ENCODE assay signal across 17 cellular contexts in the genomic region with DNA sequence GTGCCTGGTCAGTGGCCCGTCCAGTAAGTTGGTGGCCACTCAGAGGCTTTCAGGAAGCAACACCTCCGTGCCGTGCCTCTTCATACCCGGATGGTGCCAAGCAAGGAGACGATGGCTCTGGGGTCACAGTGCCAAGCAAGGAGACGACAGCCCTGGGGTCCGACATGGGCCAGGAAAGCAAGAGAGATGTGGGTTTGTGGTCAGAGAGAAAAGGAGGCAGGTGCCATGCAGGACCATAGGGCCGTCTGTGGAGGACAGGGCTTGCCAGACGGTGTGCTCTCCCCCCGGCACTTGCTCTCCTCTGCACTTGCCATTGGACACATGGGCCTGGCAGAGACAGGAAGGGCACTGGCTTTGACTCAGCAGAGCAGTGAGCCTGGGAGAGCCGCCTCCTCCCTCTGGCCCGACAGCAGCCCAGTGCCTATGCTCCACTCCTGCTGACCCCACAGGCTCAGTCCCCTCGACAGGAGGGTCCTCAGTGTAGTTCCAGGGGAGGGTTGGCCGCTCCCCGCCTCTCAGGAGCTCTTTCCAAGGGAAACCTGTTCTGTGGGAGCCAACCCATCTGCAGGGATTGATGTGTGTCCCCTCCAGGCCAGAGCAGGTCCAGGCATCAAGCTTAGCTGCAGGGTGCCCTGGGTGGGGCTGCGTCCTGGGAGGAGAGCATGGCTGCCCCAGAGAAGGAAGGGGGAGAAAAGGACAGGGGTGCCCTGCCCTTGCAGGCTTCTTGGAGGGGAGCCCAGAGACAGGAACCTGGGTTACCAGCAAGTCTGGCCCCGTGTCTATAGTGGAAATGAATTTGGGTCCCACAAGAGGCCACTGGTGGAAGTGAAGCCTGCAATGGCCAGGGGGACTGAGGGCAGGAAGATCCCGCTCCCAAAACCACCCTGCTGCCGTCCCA. TPM values are rescaled to one million over a fixed set of nuclear protein-coding genes. Genes with fewer than 3 reads are reported as not detected.
DNase-seq lines count a peak whose midpoint lies in the region; ATAC-seq and TF ChIP-seq lines count a peak whose summit lies in the region.
"Had no signal": no experiment of that assay in that cellular context is flagged by ENCODE, and none has a peak within 500 bp of the region (broad histone marks: within the 10 kb centered on the region; RNA-seq: fewer than 3 reads in every experiment).

No MANE protein-coding gene starts in this region.

- no peaks in the 10 kb centered on the region for H3K36me3 Mint-ChIP-seq in activated T-cell treated with anti-CD3 and anti-CD28 coated beads, Interleukin-2, amount 50 U/mL, for 24 hours (ENCODE audit: low read depth)
- H3K36me3 Mint-ChIP-seq in mesothelial cell of epicardium: no peaks in the 10 kb centered on the region

- intact Hi-C loops in sigmoid colon (cut with DNase I): no loop called here

- H3K27me3 ChIP-seq in sigmoid colon: no peaks in the 10 kb centered on the region
- H3K27me3 ChIP-seq: BLaER1 treated with 17β-estradiol and CSF1 and Interleukin-3, amounts not matched to agents 10 nM and 100 nM had no signal

- TF ChIP-seq EP300 in sigmoid colon (IDR thresholded peaks at IDR 0.05): no peak

- DNase-seq in activated T-cell treated with anti-CD3 and anti-CD28 coated beads, Interleukin-2, amount 50 U/mL, for 24 hours: peak; percentile 20
- DNase-seq in activated T-cell treated with anti-CD3 and anti-CD28 coated beads for 4 hours (no peak), mesothelial cell of epicardium (ENCODE audit: low spot score in 2 of 2, unreplicated experiment in 2 of 2) (no peak), sigmoid colon (peak; percentile 56), Kasumi-1 (lab: John Stamatoyannopoulos, UW) (no peak), islet precursor cell (no peak)
- DNase-seq: GM23248; NCI-H2107; NCI-H345; NCI-H526 treated with DMSO at 0.1 percent for 48 hours; NK-92 treated with Interleukin-12 subunit alpha and Interleukin-12 subunit beta, amount 100 ng/mL, for 24 hours had no signal

- no peak overlapping the region for H3K4me3 ChIP-seq in sigmoid colon
- H3K4me3 ChIP-seq: BLaER1 treated with 17β-estradiol and CSF1 and Interleukin-3, amounts not matched to agents 10 nM and 100 nM; GM23248 had no signal

- H3K27ac ChIP-seq in VCaP (peak overlapping the region; percentile 97), sigmoid colon (peak overlapping the region in 1 of 4 donors; percentile 59)
- H3K27ac ChIP-seq: 22Rv1; BLaER1 treated with 17β-estradiol and CSF1 and Interleukin-3, amounts not matched to agents 10 nM and 100 nM; GM23248 had no signal

- H3K4me1 ChIP-seq in sigmoid colon: peaks cover 0 to 14% (median 0%) of the 10 kb centered on the region in 4 donors

- ATAC-seq in HG03039 (IDR thresholded peaks at IDR 0.05; ENCODE audit: unreplicated experiment): no peak

- H3K4me3 Mint-ChIP-seq in activated T-cell treated with anti-CD3 and anti-CD28 coated beads, Interleukin-2, amount 50 U/mL, for 24 hours: no peak overlapping the region
- no peak overlapping the region for H3K4me3 Mint-ChIP-seq in mesothelial cell of epicardium

- 88 to 89% methylated on average over 19 of the region's 19 CpGs for WGBS in sigmoid colon, 2 donors

- H3K9me3 ChIP-seq in sigmoid colon: no peaks in the 10 kb centered on the region
- H3K9me3 ChIP-seq: BLaER1 treated with 17β-estradiol and CSF1 and Interleukin-3, amounts not matched to agents 10 nM and 100 nM had no signal

- TF ChIP-seq CTCF in VCaP (conservative IDR thresholded peaks at IDR 0.05) (no peak), mesothelial cell of epicardium (IDR thresholded peaks at IDR 0.05; ENCODE audit: unreplicated experiment) (no peak), sigmoid colon (IDR thresholded peaks at IDR 0.05) (no peak)

- H3K4me1 Mint-ChIP-seq in activated T-cell treated with anti-CD3 and anti-CD28 coated beads, Interleukin-2, amount 50 U/mL, for 24 hours (ENCODE audit: low read depth): no peaks in the 10 kb centered on the region
- H3K4me1 Mint-ChIP-seq in mesothelial cell of epicardium: peaks cover 60% of the 10 kb centered on the region

- no peaks in the 10 kb centered on the region for H3K36me3 ChIP-seq in sigmoid colon
- H3K36me3 ChIP-seq: BLaER1 treated with 17β-estradiol and CSF1 and Interleukin-3, amounts not matched to agents 10 nM and 100 nM had no signal

- no peak overlapping the region for H3K27ac Mint-ChIP-seq in activated T-cell treated with anti-CD3 and anti-CD28 coated beads, Interleukin-2, amount 50 U/mL, for 24 hours
- peak overlapping the region; percentile 57 for H3K27ac Mint-ChIP-seq in mesothelial cell of epicardium

- H3K9me3 Mint-ChIP-seq in activated T-cell treated with anti-CD3 and anti-CD28 coated beads, Interleukin-2, amount 50 U/mL, for 24 hours: no peaks in the 10 kb centered on the region
- no peaks in the 10 kb centered on the region for H3K9me3 Mint-ChIP-seq in mesothelial cell of epicardium

- TF ChIP-seq POLR2A in sigmoid colon (IDR thresholded peaks at IDR 0.05): no peak

- peaks cover 6% of the 10 kb centered on the region for H3K27me3 Mint-ChIP-seq in activated T-cell treated with anti-CD3 and anti-CD28 coated beads, Interleukin-2, amount 50 U/mL, for 24 hours
- no peaks in the 10 kb centered on the region for H3K27me3 Mint-ChIP-seq in mesothelial cell of epicardium (ENCODE audit: low read depth)

RNA-seq across cellular contexts. Expression of a gene that starts 7.6 kb away (rescaled TPM):
- 0.42 TPM in 1 of 3 replicates, not detected in the others for total RNA-seq in mesothelial cell of epicardium
- not detected for total RNA-seq in sigmoid colon
- not detected for polyA plus RNA-seq in sigmoid colon
- total RNA-seq: GM23248, SK-MEL-5 had no signal
- polyA plus RNA-seq: GM23248 had no signal

RNA-seq across cellular contexts. Expression of a gene that starts 17.8 kb away (rescaled TPM):
- total RNA-seq in mesothelial cell of epicardium (0.07 TPM in 1 of 3 replicates, not detected in the others), sigmoid colon (not detected)
- under 1 TPM in 1 of 3 donors, not detected in 2; 0.15 TPM for polyA plus RNA-seq in sigmoid colon
- total RNA-seq: GM23248, HT1080, SK-MEL-5 had no signal
- polyA plus RNA-seq: GM23248 had no signal

Comparison
In these comparisons a context has a peak if more than half of its experiments do, and no peak if none do; other contexts are left out.
1. DNase-seq: peak in activated T-cell treated with anti-CD3 and anti-CD28 coated beads, Interleukin-2, amount 50 U/mL, for 24 hours (single experiment) and sigmoid colon (single experiment); none in activated T-cell treated with anti-CD3 and anti-CD28 coated beads for 4 hours (single experiment), mesothelial cell of epicardium (0 of 2), Kasumi-1 (0 of 2) and islet precursor cell (single experiment).